10 cellular contexts compared by ENCODE assay signal in genomic region chr19:46492841-46493235, GRCh38. TPM values are rescaled to one million over a fixed set of nuclear protein-coding genes. Genes with fewer than 3 reads are reported as not detected.
A peak's percentile ranks its signal among the peaks of the same experiment; 100 is the strongest.
DNase-seq lines count a peak whose midpoint lies in the region; ATAC-seq and TF ChIP-seq lines count a peak whose summit lies in the region.
"Had no signal": no experiment of that assay in that cellular context is flagged by ENCODE, and none has a peak within 500 bp of the region (broad histone marks: within the 10 kb centered on the region; RNA-seq: fewer than 3 reads in every experiment).

No MANE protein-coding gene starts in this region.

- H3K9me3 ChIP-seq in muscle layer of colon (ENCODE audit: low read length) (no peaks in the 10 kb centered on the region), tibial nerve (no peaks in the 10 kb centered on the region)

- H3K36me3 ChIP-seq in muscle layer of colon (ENCODE audit: insufficient read depth, low read length) (no peaks in the 10 kb centered on the region), tibial nerve (no peaks in the 10 kb centered on the region)

- no peak for TF ChIP-seq CTCF in coronary artery (IDR thresholded peaks at IDR 0.05)
- TF ChIP-seq CTCF in tibial nerve (IDR thresholded peaks at IDR 0.05), result no peak

- no peak overlapping the region for H3K9ac ChIP-seq in muscle layer of colon (ENCODE audit: low read length)

- no peaks in the 10 kb centered on the region for H3K9me3 Mint-ChIP-seq in activated naive CD8-positive, alpha-beta T cell (ENCODE audit: low read depth)
- H3K9me3 Mint-ChIP-seq in activated naive CD8-positive, alpha-beta T cell treated with anti-CD3 and anti-CD28 coated beads, Interleukin-2, amount 50 U/mL, for 24 hours, result no peaks in the 10 kb centered on the region

- no peak for DNase-seq in activated naive CD8-positive, alpha-beta T cell treated with anti-CD3 and anti-CD28 coated beads, Interleukin-2, amount 50 U/mL, for 24 hours
- DNase-seq in coronary artery (ENCODE audit: low spot score) (no peak), tibial nerve (ENCODE audit: low spot score in 2 of 2) (no peak), kidney tubule cell (ENCODE audit: low spot score) (no peak), hypothalamus (lab: John Stamatoyannopoulos, UW) (no peak)
- DNase-seq: NCI-H1930, PC-3 had no signal

- no peak for TF ChIP-seq EP300 in tibial nerve (IDR thresholded peaks at IDR 0.05)

- no peak for TF ChIP-seq POLR2A in tibial nerve (IDR thresholded peaks at IDR 0.05)

- H3K4me3 ChIP-seq in coronary artery, result peak overlapping the region; percentile 69
- peak overlapping the region in 1 of 2 donors; percentile 21 for H3K4me3 ChIP-seq in muscle layer of colon (ENCODE audit: low read depth in 1 of 2, low read length in 2 of 2)
- peak overlapping the region; percentile 22 to 55 (median 38) for H3K4me3 ChIP-seq in tibial nerve

- H3K4me1 ChIP-seq in muscle layer of colon (ENCODE audit: insufficient read depth, low read length) (peaks cover 11% of the 10 kb centered on the region), tibial nerve (peaks cover 0 to 60% (median 12%) of the 10 kb centered on the region in 4 donors)

- no peak for ATAC-seq in activated naive CD8-positive, alpha-beta T cell treated with anti-CD3 and anti-CD28 coated beads, Interleukin-2, amount 50 U/mL, for 24 hours
- ATAC-seq in HG02973 (IDR thresholded peaks at IDR 0.05; ENCODE audit: unreplicated experiment), result no peak
- ATAC-seq: PC-3 had no signal

- peaks cover 12 to 52% of the 10 kb centered on the region in 2 donors for H3K27me3 ChIP-seq in muscle layer of colon (ENCODE audit: control insufficient read depth in 1 of 2, insufficient read depth in 2 of 2, low read length in 2 of 2)
- peaks cover 0 to 75% of the 10 kb centered on the region in 2 donors for H3K27me3 ChIP-seq in tibial nerve

- peak overlapping the region; percentile 60 for H3K4me3 Mint-ChIP-seq in activated naive CD8-positive, alpha-beta T cell
- no peak overlapping the region for H3K4me3 Mint-ChIP-seq in activated naive CD8-positive, alpha-beta T cell treated with anti-CD3 and anti-CD28 coated beads, Interleukin-2, amount 50 U/mL, for 24 hours

- 46 to 52% methylated on average over 9 to 10 of the region's 17 CpGs for WGBS in tibial nerve, 2 donors

- no peaks in the 10 kb centered on the region for H3K36me3 Mint-ChIP-seq in activated naive CD8-positive, alpha-beta T cell
- no peaks in the 10 kb centered on the region for H3K36me3 Mint-ChIP-seq in activated naive CD8-positive, alpha-beta T cell treated with anti-CD3 and anti-CD28 coated beads, Interleukin-2, amount 50 U/mL, for 24 hours (ENCODE audit: low read depth)

- peaks cover 33% of the 10 kb centered on the region for H3K27me3 Mint-ChIP-seq in activated naive CD8-positive, alpha-beta T cell
- H3K27me3 Mint-ChIP-seq in activated naive CD8-positive, alpha-beta T cell treated with anti-CD3 and anti-CD28 coated beads, Interleukin-2, amount 50 U/mL, for 24 hours, result peaks cover 72% of the 10 kb centered on the region

- H3K27ac Mint-ChIP-seq in activated naive CD8-positive, alpha-beta T cell, result no peak overlapping the region
- no peak overlapping the region for H3K27ac Mint-ChIP-seq in activated naive CD8-positive, alpha-beta T cell treated with anti-CD3 and anti-CD28 coated beads, Interleukin-2, amount 50 U/mL, for 24 hours

- H3K4me1 Mint-ChIP-seq in activated naive CD8-positive, alpha-beta T cell (ENCODE audit: low read depth), result peaks cover 31% of the 10 kb centered on the region
- H3K4me1 Mint-ChIP-seq in activated naive CD8-positive, alpha-beta T cell treated with anti-CD3 and anti-CD28 coated beads, Interleukin-2, amount 50 U/mL, for 24 hours, result peaks cover 21% of the 10 kb centered on the region

- H3K27ac ChIP-seq in coronary artery (peak overlapping the region in 1 of 2 donors; percentile 64), muscle layer of colon (ENCODE audit: low read depth, low read length) (peak overlapping the region; percentile 23), tibial nerve (peak overlapping the region in 3 of 4 donors; percentile 10 to 76 (median 34))

RNA-seq across cellular contexts. Expression of gene PNMA8B, which starts 2.8 kb away (rescaled TPM):
- 1 to 10 TPM; 3.1 to 4.2 (median 3.7) TPM for total RNA-seq in tibial nerve
- total RNA-seq: PC-3 had no signal

RNA-seq across cellular contexts. Expression of gene PNMA8A, which starts 21.5 kb away (rescaled TPM):
- 1 to 10 TPM in 3 of 4 donors, under 1 TPM in 1; 0.90 to 7.4 (median 3.4) TPM for total RNA-seq in tibial nerve
- total RNA-seq: PC-3 had no signal
